ENCODE assay signal across 18 cellular contexts in the genomic region with DNA sequence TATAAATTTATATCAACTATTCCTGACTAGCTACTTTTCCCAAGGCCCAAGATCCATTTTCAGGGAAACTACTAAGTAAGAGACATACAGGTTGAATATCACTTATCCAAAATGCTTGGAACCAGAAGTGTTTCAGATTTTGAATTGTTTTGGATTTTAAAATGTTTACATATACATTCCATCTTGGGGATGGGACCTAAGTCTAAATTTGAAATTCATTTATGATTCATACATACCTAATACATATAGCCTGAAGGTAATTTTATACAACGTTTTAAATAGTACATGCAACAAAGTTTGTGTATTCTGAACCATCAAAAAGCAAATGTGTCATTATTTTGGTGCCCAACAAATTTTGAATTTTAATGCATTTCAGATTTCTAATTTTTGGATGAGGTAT.
DNase-seq lines count a peak whose midpoint lies in the region; ATAC-seq, FAIRE-seq and TF ChIP-seq lines count a peak whose summit lies in the region.
"Had no signal": no experiment of that assay in that cellular context is flagged by ENCODE, and none has a peak within 500 bp of the region (broad histone marks: within the 10 kb centered on the region; RNA-seq: fewer than 3 reads in every experiment).

No MANE protein-coding gene starts in this region.

- H3K4me3 ChIP-seq in PC-3 (ENCODE audit: low read length) (0 out of 2 replicates have a peak overlapping the region, but pooled peaks have one; percentile 1), RWPE2 (ENCODE audit: severe bottlenecking) (no peak overlapping the region), keratinocyte (ENCODE audit: control insufficient read depth in 2 of 3, extremely low read depth in 1 of 3, insufficient read depth in 2 of 3, low read depth in 1 of 3, low read length in 3 of 3) (no peak overlapping the region)
- H3K4me3 ChIP-seq: GM12878, HAP-1 had no signal

- ATAC-seq in PC-3 (peak; percentile 35), RWPE2 (ENCODE audit: low read depth) (no peak), GM18519 (IDR thresholded peaks at IDR 0.05; ENCODE audit: low FRiP score, unreplicated experiment) (no peak)
- no peak for ATAC-seq in activated T-cell treated with anti-CD3 and anti-CD28 coated beads, Interleukin-2, amount 50 U/mL, for 72 hours (replicated peaks in 1 of 2)
- ATAC-seq: GM12878 had no signal

- no peak overlapping the region for H3K4me3 Mint-ChIP-seq in activated T-cell treated with anti-CD3 and anti-CD28 coated beads, Interleukin-2, amount 50 U/mL, for 72 hours
- H3K4me3 Mint-ChIP-seq: CD4-positive, alpha-beta memory T cell had no signal

- no peaks in the 10 kb centered on the region for H3F3A ChIP-seq in PC-3 (ENCODE audit: low read length, unreplicated experiment)

- POLR2A ChIA-PET in PC-3 (lab: Charles Lee; ENCODE audit: unreplicated experiment): no interaction called here

- no peaks in the 10 kb centered on the region for H3K9me2 ChIP-seq in PC-3 (replicated peaks; ENCODE audit: low read length)

- CTCF ChIA-PET in PC-3 (lab: Charles Lee): no interaction called here

- H3K36me3 ChIP-seq in PC-3 (ENCODE audit: low read depth, low read length) (no peaks in the 10 kb centered on the region), RWPE2 (ENCODE audit: low read depth) (peaks cover 7% of the 10 kb centered on the region; the same call in 1 of the 2 replicates), keratinocyte (ENCODE audit: control insufficient read depth in 2 of 2, extremely low read depth in 1 of 2, insufficient read depth in 2 of 2, low read length in 2 of 2) (no peaks in the 10 kb centered on the region)
- H3K36me3 ChIP-seq: HAP-1 had no signal

- no peak overlapping the region for H3K9ac ChIP-seq in PC-3 (ENCODE audit: low read length)
- no peak overlapping the region for H3K9ac ChIP-seq in keratinocyte (ENCODE audit: control insufficient read depth, extremely low read depth, insufficient read depth, low read length)

- no peak overlapping the region for H2AFZ ChIP-seq in PC-3 (ENCODE audit: low read length)
- H2AFZ ChIP-seq in keratinocyte (ENCODE audit: control insufficient read depth, low read length): no peak overlapping the region

- FAIRE-seq in keratinocyte (lab: Jason Lieb, UNC): no peak
- FAIRE-seq: H54 had no signal

- no peaks in the 10 kb centered on the region for H3K4me1 Mint-ChIP-seq in activated T-cell treated with anti-CD3 and anti-CD28 coated beads, Interleukin-2, amount 50 U/mL, for 72 hours (ENCODE audit: low read depth)

- intact Hi-C loops in PC-3 (cut with micrococcal nuclease): loop anchor here (10.0 kb wide), 2 partner anchors 141 to 229 kb away; no protein-coding TSS in a partner anchor

- H3K79me2 ChIP-seq in PC-3 (ENCODE audit: low read length) (peaks cover 3% of the 10 kb centered on the region; the same call in 1 of the 2 replicates), keratinocyte (ENCODE audit: control insufficient read depth, insufficient read depth, low read length) (no peaks in the 10 kb centered on the region)

- H3K9me3 ChIP-seq in PC-3 (ENCODE audit: low read length) (no peaks in the 10 kb centered on the region), RWPE2 (ENCODE audit: severe bottlenecking) (no peaks in the 10 kb centered on the region), keratinocyte (ENCODE audit: control insufficient read depth, low read depth, low read length) (no peaks in the 10 kb centered on the region)
- H3K9me3 ChIP-seq: HAP-1 had no signal

- BruUV-seq in PC-3 (replicated peaks; lab: Mats Ljungman, UMichigan): no TSS peak

- dilution Hi-C loops in keratinocyte (cut with MboI; ENCODE audit: extremely low pct_ligation_motif_present, low sequenced_read_pairs): no loop called here

- TF ChIP-seq CTCF in 22Rv1 (IDR thresholded peaks at IDR 0.05) (no peak), PC-3 (conservative IDR thresholded peaks at IDR 0.05; ENCODE audit: low read depth, low read length) (no peak), RWPE2 (IDR thresholded peaks at IDR 0.05; ENCODE audit: poor library complexity, severe bottlenecking) (no peak), keratinocyte (optimal IDR thresholded peaks at IDR 0.05 in 1 of 3, IDR thresholded peaks at IDR 0.05 in 1 of 3, conservative IDR thresholded peaks at IDR 0.05 in 1 of 3; ENCODE audit: extremely low read depth in 1 of 3, insufficient read depth in 2 of 3, low read length in 3 of 3) (no peak)

- H3K4me1 ChIP-seq in PC-3 (ENCODE audit: insufficient read depth, low read length) (peaks cover 48% of the 10 kb centered on the region), RWPE2 (ENCODE audit: insufficient read depth, poor library complexity, severe bottlenecking) (peaks cover 31% of the 10 kb centered on the region), keratinocyte (ENCODE audit: control insufficient read depth, extremely low read depth, insufficient read depth, low read length) (peaks cover 30% of the 10 kb centered on the region)
- H3K4me1 ChIP-seq: HAP-1 had no signal

- peak; percentile 69 for DNase-seq in PC-3
- DNase-seq in RWPE2 (ENCODE audit: low spot score): no peak
- DNase-seq in keratinocyte (ENCODE audit: low read depth, low spot score): peak; percentile 5
- DNase-seq in activated T-cell treated with anti-CD3 and anti-CD28 coated beads, Interleukin-2, amount 50 U/mL, for 72 hours: no peak
- DNase-seq in DMS114 treated with DMSO at 0.1 percent for 48 hours (lab: John Stamatoyannopoulos, UW; ENCODE audit: unreplicated experiment): no peak
- DNase-seq: C1 segment of cervical spinal cord; Calu3; CD4-positive, alpha-beta memory T cell; COR-L47; DMS153; DND-41; GDM1; GOT3 had no signal

- no peak overlapping the region for H3K27ac Mint-ChIP-seq in activated T-cell treated with anti-CD3 and anti-CD28 coated beads, Interleukin-2, amount 50 U/mL, for 72 hours

- H3K27me3 Mint-ChIP-seq in activated T-cell treated with anti-CD3 and anti-CD28 coated beads, Interleukin-2, amount 50 U/mL, for 72 hours (ENCODE audit: low read depth): no peaks in the 10 kb centered on the region
- H3K27me3 Mint-ChIP-seq: CD4-positive, alpha-beta memory T cell had no signal

- H3K27ac ChIP-seq in 22Rv1 (peak overlapping the region; percentile 75), PC-3 (ENCODE audit: low read length) (peak overlapping the region; percentile 47), RWPE2 (ENCODE audit: poor library complexity, severe bottlenecking) (peak overlapping the region; percentile 56), keratinocyte (ENCODE audit: control insufficient read depth, insufficient read depth, low read length) (peak overlapping the region; percentile 69)

- peaks cover 3 to 7% of the 10 kb centered on the region in 2 donors for H3K36me3 Mint-ChIP-seq in activated T-cell treated with anti-CD3 and anti-CD28 coated beads, Interleukin-2, amount 50 U/mL, for 72 hours (ENCODE audit: insufficient read depth in 2 of 2)

- no peaks in the 10 kb centered on the region for H3K9me1 ChIP-seq in keratinocyte (ENCODE audit: control insufficient read depth, extremely low read depth, insufficient read depth, low read length)

- H3K4me2 ChIP-seq in PC-3 (ENCODE audit: low read length): peak overlapping the region; percentile 49
- peak overlapping the region; percentile 60 for H3K4me2 ChIP-seq in keratinocyte (ENCODE audit: control insufficient read depth, extremely low read depth, insufficient read depth, low read depth, low read length)

- H3K9me3 Mint-ChIP-seq in activated T-cell treated with anti-CD3 and anti-CD28 coated beads, Interleukin-2, amount 50 U/mL, for 72 hours: no peaks in the 10 kb centered on the region

- no peaks in the 10 kb centered on the region for H3K27me3 ChIP-seq in PC-3 (ENCODE audit: low read length)
- H3K27me3 ChIP-seq in RWPE2 (ENCODE audit: insufficient read depth, poor library complexity, severe bottlenecking): no peaks in the 10 kb centered on the region
- H3K27me3 ChIP-seq in keratinocyte (ENCODE audit: control insufficient read depth, extremely low read depth, insufficient read depth, low read length): no peaks in the 10 kb centered on the region

- H4K20me1 ChIP-seq in PC-3 (ENCODE audit: low read length): no peaks in the 10 kb centered on the region
- no peaks in the 10 kb centered on the region for H4K20me1 ChIP-seq in keratinocyte (ENCODE audit: control insufficient read depth, extremely low read depth, insufficient read depth, low read length)

Comparison
In these comparisons a context has a peak if more than half of its experiments do, and no peak if none do; other contexts are left out.
1. DNase-seq: peak in PC-3 (single experiment) and keratinocyte (single experiment); none in RWPE2 (single experiment), activated T-cell treated with anti-CD3 and anti-CD28 coated beads, Interleukin-2, amount 50 U/mL, for 72 hours (0 of 2) and DMS114 treated with DMSO at 0.1 percent for 48 hours (single experiment).
2. Peak in every context shown above with its lines, with median percentiles within 50 percentile points of each other: H3K27ac ChIP-seq.